In genomic region chr5:51651889-51652288, GRCh38 we compare ENCODE assay signal across 20 cellular contexts.
DNase-seq lines count a peak whose midpoint lies in the region; ATAC-seq and TF ChIP-seq lines count a peak whose summit lies in the region.
"Had no signal": no experiment of that assay in that cellular context is flagged by ENCODE, and none has a peak within 500 bp of the region (broad histone marks: within the 10 kb centered on the region; RNA-seq: fewer than 3 reads in every experiment).

No MANE protein-coding gene starts in this region.

- no peak for TF ChIP-seq CTCF in BJ (IDR thresholded peaks at IDR 0.05; ENCODE audit: insufficient read depth, low read depth, low read length)
- no peak for TF ChIP-seq CTCF in cardiac fibroblast (IDR thresholded peaks at IDR 0.05; ENCODE audit: low read depth, low read length)

- H3K9me3 Mint-ChIP-seq in activated naive CD4-positive, alpha-beta T cell treated with anti-CD3 and anti-CD28 coated beads, Interleukin-2, amount 10 ng/mL, durations not matched to agents 7 days and 5 days, result peaks cover 13% of the 10 kb centered on the region
- H3K9me3 Mint-ChIP-seq: activated CD4-positive, alpha-beta T cell treated with anti-CD3 and anti-CD28 coated beads, Interleukin-2, amount 10 ng/mL, durations not matched to agents 7 days and 5 days had no signal

- DNase-seq in BJ (ENCODE audit: low read depth) (peak; percentile 29), NCI-H226 (peak; percentile 78), cardiac fibroblast (ENCODE audit: low read depth in 2 of 2) (peak; percentile 1 to 6), kidney tubule cell (ENCODE audit: low spot score) (peak; percentile 81), AG08395 (ENCODE audit: low spot score) (no peak), Kasumi-1 (lab: John Stamatoyannopoulos, UW) (no peak)
- no peak for DNase-seq in activated naive CD4-positive, alpha-beta T cell treated with anti-CD3 and anti-CD28 coated beads, Interleukin-2, amount 10 ng/mL, durations not matched to agents 7 days and 5 days
- DNase-seq: activated CD4-positive, alpha-beta T cell treated with anti-CD3 and anti-CD28 coated beads, Interleukin-2, amount 10 ng/mL, durations not matched to agents 7 days and 5 days; cortex of kidney; DMS153; NCI-H146; NCI-H345; psoas muscle; RPMI8226 had no signal

- H3K4me1 Mint-ChIP-seq in activated naive CD4-positive, alpha-beta T cell treated with anti-CD3 and anti-CD28 coated beads, Interleukin-2, amount 10 ng/mL, durations not matched to agents 7 days and 5 days, result no peaks in the 10 kb centered on the region
- H3K4me1 Mint-ChIP-seq: activated CD4-positive, alpha-beta T cell treated with anti-CD3 and anti-CD28 coated beads, Interleukin-2, amount 10 ng/mL, durations not matched to agents 7 days and 5 days; CD14-positive monocyte; stimulated activated effector memory CD8-positive, alpha-beta T cell treated with anti-CD3 and anti-CD28 coated beads, Interleukin-12 subunit alpha, Interleukin-12 subunit beta, amount 100 ng/mL, for 72 hours had no signal

- H3K27ac Mint-ChIP-seq in activated naive CD4-positive, alpha-beta T cell treated with anti-CD3 and anti-CD28 coated beads, Interleukin-2, amount 10 ng/mL, durations not matched to agents 7 days and 5 days, result no peak overlapping the region
- H3K27ac Mint-ChIP-seq: activated CD4-positive, alpha-beta T cell treated with anti-CD3 and anti-CD28 coated beads, Interleukin-2, amount 10 ng/mL, durations not matched to agents 7 days and 5 days; CD14-positive monocyte; stimulated activated effector memory CD8-positive, alpha-beta T cell treated with anti-CD3 and anti-CD28 coated beads, Interleukin-12 subunit alpha, Interleukin-12 subunit beta, amount 100 ng/mL, for 72 hours had no signal

- no peaks in the 10 kb centered on the region for H3K36me3 ChIP-seq in BJ (ENCODE audit: control insufficient read depth, insufficient read depth, low read length)
- H3K36me3 ChIP-seq: ascending aorta had no signal

- ATAC-seq in HG03521 (IDR thresholded peaks at IDR 0.05; ENCODE audit: unreplicated experiment), result no peak
- ATAC-seq: A549; psoas muscle; stimulated activated effector memory CD8-positive, alpha-beta T cell treated with anti-CD3 and anti-CD28 coated beads, Interleukin-12 subunit alpha, Interleukin-12 subunit beta, amount 100 ng/mL, for 72 hours had no signal

- H3K27me3 ChIP-seq in BJ (ENCODE audit: control insufficient read depth, insufficient read depth, low read length), result no peaks in the 10 kb centered on the region
- H3K27me3 ChIP-seq: ascending aorta had no signal

- H3K36me3 Mint-ChIP-seq in activated naive CD4-positive, alpha-beta T cell treated with anti-CD3 and anti-CD28 coated beads, Interleukin-2, amount 10 ng/mL, durations not matched to agents 7 days and 5 days, result no peaks in the 10 kb centered on the region
- H3K36me3 Mint-ChIP-seq: CD14-positive monocyte; stimulated activated effector memory CD8-positive, alpha-beta T cell treated with anti-CD3 and anti-CD28 coated beads, Interleukin-12 subunit alpha, Interleukin-12 subunit beta, amount 100 ng/mL, for 72 hours had no signal

- no peak overlapping the region for H3K4me3 Mint-ChIP-seq in activated naive CD4-positive, alpha-beta T cell treated with anti-CD3 and anti-CD28 coated beads, Interleukin-2, amount 10 ng/mL, durations not matched to agents 7 days and 5 days
- H3K4me3 Mint-ChIP-seq: activated CD4-positive, alpha-beta T cell treated with anti-CD3 and anti-CD28 coated beads, Interleukin-2, amount 10 ng/mL, durations not matched to agents 7 days and 5 days; CD14-positive monocyte; stimulated activated effector memory CD8-positive, alpha-beta T cell treated with anti-CD3 and anti-CD28 coated beads, Interleukin-12 subunit alpha, Interleukin-12 subunit beta, amount 100 ng/mL, for 72 hours had no signal

- no peaks in the 10 kb centered on the region for H3K27me3 Mint-ChIP-seq in activated naive CD4-positive, alpha-beta T cell treated with anti-CD3 and anti-CD28 coated beads, Interleukin-2, amount 10 ng/mL, durations not matched to agents 7 days and 5 days
- H3K27me3 Mint-ChIP-seq: activated CD4-positive, alpha-beta T cell treated with anti-CD3 and anti-CD28 coated beads, Interleukin-2, amount 10 ng/mL, durations not matched to agents 7 days and 5 days had no signal

- H3K4me3 ChIP-seq in BJ (ENCODE audit: low read depth, low read length) (no peak overlapping the region), cardiac fibroblast (replicated peaks in 1 of 2; ENCODE audit: low read depth in 2 of 2, low read length in 2 of 2) (no peak overlapping the region)
- H3K4me3 ChIP-seq: A549, ascending aorta, lung, psoas muscle had no signal

- POLR2A ChIA-PET in BJ (lab: Charles Lee), result no interaction called here

- CTCF ChIA-PET in BJ (lab: Yijun Ruan, JAX), result no interaction called here
- CTCF ChIA-PET in activated naive CD4-positive, alpha-beta T cell treated with anti-CD3 and anti-CD28 coated beads, Interleukin-2, amount 10 ng/mL, durations not matched to agents 7 days and 5 days (lab: Charles Lee), result no interaction called here

Comparison
In these comparisons a context has a peak if more than half of its experiments do, and no peak if none do; other contexts are left out.
1. DNase-seq: peak in BJ (single experiment), NCI-H226 (single experiment), cardiac fibroblast (2 of 2) and kidney tubule cell (single experiment); none in AG08395 (single experiment), Kasumi-1 (0 of 2) and activated naive CD4-positive, alpha-beta T cell treated with anti-CD3 and anti-CD28 coated beads, Interleukin-2, amount 10 ng/mL, durations not matched to agents 7 days and 5 days (single experiment).